ENCODE assay signal across 18 cellular contexts in genomic region chr15:50380089-50380488, GRCh38.
"Had no signal": no experiment of that assay in that cellular context is flagged by ENCODE, and none has a peak within 500 bp of the region (broad histone marks: within the 10 kb centered on the region; RNA-seq: fewer than 3 reads in every experiment).

No MANE protein-coding gene starts in this region.

- DNase-seq: activated CD4-positive, alpha-beta T cell treated with anti-CD3 and anti-CD28 coated beads, Interleukin-2, amount 50 U/mL, for 48 hours; activated naive CD4-positive, alpha-beta T cell treated with anti-CD3 and anti-CD28 coated beads, Interleukin-2, amount 10 ng/mL, durations not matched to agents 7 days and 5 days; central memory CD4-positive, alpha-beta T cell; effector CD4-positive, alpha-beta T cell; esophagus squamous epithelium; kidney; left ventricle myocardium inferior; mucosa of descending colon; naive thymus-derived CD8-positive, alpha-beta T cell; pancreas; stimulated activated naive B cell treated with anti-CD40 and anti-IgM and Interleukin-4, amounts not matched to agents 10 μg/mL and 1 μg/mL and 100 μg/mL, for 72 hours; T-helper 17 cell; thyroid gland; WERI-Rb-1 had no signal

- H2AFZ ChIP-seq: hepatocyte had no signal

- H3K36me3 ChIP-seq: esophagus squamous epithelium, left ventricle myocardium inferior, pancreas, thyroid gland, WERI-Rb-1 had no signal

- H3K27me3 ChIP-seq: esophagus squamous epithelium, hepatocyte, pancreas, thyroid gland had no signal

- H3K4me1 ChIP-seq: esophagus squamous epithelium, left ventricle myocardium inferior, pancreas, thyroid gland had no signal

- H3K27ac ChIP-seq: coronary artery, esophagus squamous epithelium, hepatocyte, left ventricle myocardium inferior, pancreas, thyroid gland, WERI-Rb-1 had no signal

- H3K4me3 ChIP-seq: coronary artery, esophagus squamous epithelium, hepatocyte, left ventricle myocardium inferior, mucosa of descending colon, pancreas, thyroid gland had no signal

- ATAC-seq: mucosa of descending colon; naive thymus-derived CD8-positive, alpha-beta T cell; pancreas; stimulated activated naive B cell treated with anti-CD40 and anti-IgM and Interleukin-4, amounts not matched to agents 10 μg/mL and 1 μg/mL and 100 μg/mL, for 72 hours; T-helper 17 cell had no signal

- H3K9me3 ChIP-seq: esophagus squamous epithelium, left ventricle myocardium inferior, mucosa of descending colon, pancreas, thyroid gland had no signal

- H3K4me2 ChIP-seq: hepatocyte had no signal

- FAIRE-seq: endothelial cell of umbilical vein, kidney, pancreas, urothelium cell line had no signal
